Comparison of ENCODE assay signal across 9 cellular contexts in genomic region chr3:67685499-67685898, GRCh38. TPM values are rescaled to one million over a fixed set of nuclear protein-coding genes. Genes with fewer than 3 reads are reported as not detected.
DNase-seq lines count a peak whose midpoint lies in the region; ATAC-seq and TF ChIP-seq lines count a peak whose summit lies in the region.
"Had no signal": no experiment of that assay in that cellular context is flagged by ENCODE, and none has a peak within 500 bp of the region (broad histone marks: within the 10 kb centered on the region; RNA-seq: fewer than 3 reads in every experiment).

No MANE protein-coding gene starts in this region.

- H3K27ac ChIP-seq in CD4-positive, alpha-beta T cell (ENCODE audit: low read depth, low read length) = no peak overlapping the region
- H3K27ac ChIP-seq: left ventricle myocardium inferior had no signal

- H3K4me3 ChIP-seq in HAP-1 = no peak overlapping the region
- H3K4me3 ChIP-seq: left ventricle myocardium inferior had no signal

- CTCF ChIA-PET in CD4-positive, alpha-beta T cell (lab: Charles Lee) = interaction anchor here (1.1 kb wide), 1 partner anchor 48 kb away, joined by 3 read pairs; no protein-coding TSS in a partner anchor
- CTCF ChIA-PET in activated CD8-positive, alpha-beta T cell treated with anti-CD3 and anti-CD28 coated beads for 36 hours (lab: Charles Lee) = interaction anchor here (1.2 kb wide), 1 partner anchor 13 kb away, joined by 3 read pairs; no protein-coding TSS in a partner anchor

- peaks cover 39% of the 10 kb centered on the region for H3K4me1 Mint-ChIP-seq in CD4-positive, alpha-beta T cell (ENCODE audit: low read depth)
- peaks cover 26% of the 10 kb centered on the region for H3K4me1 Mint-ChIP-seq in activated CD8-positive, alpha-beta T cell treated with anti-CD3 and anti-CD28 coated beads for 36 hours (ENCODE audit: low read depth)
- peaks cover 2% of the 10 kb centered on the region for H3K4me1 Mint-ChIP-seq in progenitor cell of endocrine pancreas (ENCODE audit: low read depth)

- in situ Hi-C loops in HAP-1 (cut with MboI; ENCODE audit: low sequenced_read_pairs) = no loop called here

- no peak for ATAC-seq in CD4-positive, alpha-beta T cell (ENCODE audit: poor library complexity)
- peak; percentile 99 for ATAC-seq in HG03064 (IDR thresholded peaks at IDR 0.05; ENCODE audit: low read depth, unreplicated experiment)
- ATAC-seq in activated CD8-positive, alpha-beta T cell treated with anti-CD3 and anti-CD28 coated beads for 36 hours = peak; percentile 74

- H3K4me3 Mint-ChIP-seq in CD4-positive, alpha-beta T cell = peak overlapping the region; percentile 65
- peak overlapping the region; percentile 64 for H3K4me3 Mint-ChIP-seq in activated CD8-positive, alpha-beta T cell treated with anti-CD3 and anti-CD28 coated beads for 36 hours
- no peak overlapping the region for H3K4me3 Mint-ChIP-seq in progenitor cell of endocrine pancreas (ENCODE audit: low read depth)

- H3K27me3 Mint-ChIP-seq in CD4-positive, alpha-beta T cell = no peaks in the 10 kb centered on the region
- H3K27me3 Mint-ChIP-seq in activated CD8-positive, alpha-beta T cell treated with anti-CD3 and anti-CD28 coated beads for 36 hours = no peaks in the 10 kb centered on the region
- H3K27me3 Mint-ChIP-seq in progenitor cell of endocrine pancreas = no peaks in the 10 kb centered on the region

- no peaks in the 10 kb centered on the region for H3K36me3 Mint-ChIP-seq in CD4-positive, alpha-beta T cell (ENCODE audit: low read depth)
- peaks cover 1% of the 10 kb centered on the region for H3K36me3 Mint-ChIP-seq in activated CD8-positive, alpha-beta T cell treated with anti-CD3 and anti-CD28 coated beads for 36 hours (ENCODE audit: low read depth)
- H3K36me3 Mint-ChIP-seq in progenitor cell of endocrine pancreas (ENCODE audit: insufficient read depth) = no peaks in the 10 kb centered on the region

- no peak for DNase-seq in CD4-positive, alpha-beta T cell
- DNase-seq in GM19240 (ENCODE audit: insufficient read length, low spot score) (peak; percentile 43), progenitor cell of endocrine pancreas (ENCODE audit: low spot score, unreplicated experiment) (no peak), HAP-1 (ENCODE audit: low spot score in 2 of 2) (no peak), C1 segment of cervical spinal cord (lab: John Stamatoyannopoulos, UW) (no peak)
- DNase-seq in activated CD8-positive, alpha-beta T cell treated with anti-CD3 and anti-CD28 coated beads for 36 hours = no peak
- DNase-seq in activated effector memory CD4-positive, alpha-beta T cell treated with anti-CD3 and anti-CD28 coated beads, Interleukin-2, amount 50 U/mL, for 16 hours = no peak
- DNase-seq: left ventricle myocardium inferior had no signal

- peak overlapping the region; percentile 70 for H3K27ac Mint-ChIP-seq in CD4-positive, alpha-beta T cell
- H3K27ac Mint-ChIP-seq in activated CD8-positive, alpha-beta T cell treated with anti-CD3 and anti-CD28 coated beads for 36 hours = peak overlapping the region; percentile 87
- no peak overlapping the region for H3K27ac Mint-ChIP-seq in progenitor cell of endocrine pancreas

- H3K36me3 ChIP-seq in HAP-1 (replicated peaks) = no peaks in the 10 kb centered on the region

- no peaks in the 10 kb centered on the region for H3K9me3 Mint-ChIP-seq in CD4-positive, alpha-beta T cell
- peaks cover 4% of the 10 kb centered on the region for H3K9me3 Mint-ChIP-seq in activated CD8-positive, alpha-beta T cell treated with anti-CD3 and anti-CD28 coated beads for 36 hours
- H3K9me3 Mint-ChIP-seq in progenitor cell of endocrine pancreas (ENCODE audit: low read depth) = no peaks in the 10 kb centered on the region

- no peaks in the 10 kb centered on the region for H3K9me3 ChIP-seq in CD4-positive, alpha-beta T cell (ENCODE audit: control insufficient read depth, low read length)
- H3K9me3 ChIP-seq in HAP-1 = no peaks in the 10 kb centered on the region
- H3K9me3 ChIP-seq: left ventricle myocardium inferior had no signal

- TF ChIP-seq CTCF in CD4-positive, alpha-beta T cell (IDR thresholded peaks at IDR 0.05) = no peak
- TF ChIP-seq CTCF in activated CD8-positive, alpha-beta T cell treated with anti-CD3 and anti-CD28 coated beads for 36 hours (IDR thresholded peaks at IDR 0.05) = no peak
- no peak for TF ChIP-seq CTCF in progenitor cell of endocrine pancreas (IDR thresholded peaks at IDR 0.05; ENCODE audit: unreplicated experiment)

- intact Hi-C loops in CD4-positive, alpha-beta T cell (cut with DNase I, micrococcal nuclease) = no loop called here
- intact Hi-C loops in activated CD8-positive, alpha-beta T cell treated with anti-CD3 and anti-CD28 coated beads for 36 hours (cut with micrococcal nuclease) = no loop called here

- POLR2A ChIA-PET in CD4-positive, alpha-beta T cell (lab: Charles Lee) = interaction anchor here (0.7 to 3.2 kb wide), 2 partner anchors 13 to 30 kb away, joined by 3 to 11 read pairs; no protein-coding TSS in a partner anchor
- POLR2A ChIA-PET in activated CD8-positive, alpha-beta T cell treated with anti-CD3 and anti-CD28 coated beads for 36 hours (lab: Charles Lee) = no interaction called here

- H3K27me3 ChIP-seq in CD4-positive, alpha-beta T cell (ENCODE audit: control insufficient read depth, insufficient read depth, low read length) = no peaks in the 10 kb centered on the region
- H3K27me3 ChIP-seq in HAP-1 (ENCODE audit: low read depth) = no peaks in the 10 kb centered on the region

- no peaks in the 10 kb centered on the region for H3K4me1 ChIP-seq in HAP-1
- H3K4me1 ChIP-seq: left ventricle myocardium inferior had no signal

RNA-seq across cellular contexts. Expression of gene SUCLG2, which starts 31.1 kb away (rescaled TPM):
- total RNA-seq in CD4-positive, alpha-beta T cell = 10 to 100 TPM; 51.7 to 52.4 TPM
- total RNA-seq in activated CD8-positive, alpha-beta T cell treated with anti-CD3 and anti-CD28 coated beads for 36 hours = 10 to 100 TPM; 61.3 to 65.5 TPM
- 39.4 and 41.1 TPM in 2 replicates for total RNA-seq in progenitor cell of endocrine pancreas
